Comparison of ENCODE assay signal across 31 cellular contexts in the genomic region with DNA sequence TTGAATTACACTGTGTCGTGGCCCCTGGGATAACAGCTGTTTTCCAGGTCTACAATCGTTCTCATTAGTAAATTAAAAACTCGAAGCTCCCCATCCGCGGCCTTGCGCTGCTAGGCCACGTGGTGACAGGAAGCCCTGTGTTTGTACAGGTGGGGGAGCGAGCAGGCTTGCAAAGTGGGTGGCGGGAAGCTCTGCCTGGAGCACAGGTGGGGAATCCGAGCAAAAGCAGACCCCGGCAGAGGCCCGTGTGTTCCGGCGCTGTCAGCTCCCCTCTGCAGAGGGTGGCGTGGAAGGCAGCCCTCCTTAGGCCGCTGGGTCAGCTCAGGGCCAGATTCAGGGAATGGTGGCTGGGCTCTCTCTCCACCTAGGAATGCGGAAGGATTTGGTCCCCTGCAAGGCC.
"Had no signal": no experiment of that assay in that cellular context is flagged by ENCODE, and none has a peak within 500 bp of the region (broad histone marks: within the 10 kb centered on the region; RNA-seq: fewer than 3 reads in every experiment).

No MANE protein-coding gene starts in this region.

- H3K79me2 ChIP-seq: parathyroid adenoma had no signal

- H3K4me1 ChIP-seq: ascending aorta, gastrocnemius medialis, parathyroid adenoma, psoas muscle, stomach, thyroid gland, upper lobe of left lung had no signal

- H3K9ac ChIP-seq: neural progenitor cell, parathyroid adenoma had no signal

- H3K9me3 Mint-ChIP-seq: activated naive CD4-positive, alpha-beta T cell treated with anti-CD3 and anti-CD28 coated beads for 36 hours; effector memory CD8-positive, alpha-beta T cell; neural progenitor cell had no signal

- H3K36me3 ChIP-seq: adrenal gland, gastrocnemius medialis, neural progenitor cell, thyroid gland, upper lobe of left lung had no signal

- DNase-seq: activated CD4-positive, alpha-beta T cell treated with anti-CD3 and anti-CD28 coated beads for 36 hours; activated CD4-positive, alpha-beta T cell treated with anti-CD3 and anti-CD28 coated beads, Interleukin-2, amount 50 U/mL, for 4 hours; activated CD4-positive, CD25-positive, alpha-beta regulatory T cell; activated effector memory CD4-positive, alpha-beta T cell treated with anti-CD3 and anti-CD28 coated beads, Interleukin-2, amount 50 U/mL, for 16 hours; activated naive CD4-positive, alpha-beta T cell treated with anti-CD3 and anti-CD28 coated beads for 36 hours; activated naive CD8-positive, alpha-beta T cell treated with anti-CD3 and anti-CD28 coated beads for 36 hours; cortex of kidney; effector memory CD8-positive, alpha-beta T cell; erythroblast; gastrocnemius medialis; glutamatergic neuron; hippocampal formation; immature natural killer cell; kidney; left colon; natural killer cell; occipital lobe; psoas muscle; stimulated activated CD4-positive, alpha-beta T cell treated with anti-CD3 and anti-CD28 coated beads, Interleukin-15, amount 100 ng/mL, for 24 hours; stimulated activated CD4-positive, alpha-beta T cell treated with anti-CD3 and anti-CD28 coated beads, Interleukin-2, amount 100 ng/mL, for 24 hours; stimulated activated naive B cell treated with anti-CD40 and anti-IgM and Interleukin-4, amounts not matched to agents 10 μg/mL and 1 μg/mL and 100 μg/mL, for 72 hours; stomach; thyroid gland had no signal

- ATAC-seq: activated CD4-positive, alpha-beta T cell treated with anti-CD3 and anti-CD28 coated beads for 36 hours; effector memory CD8-positive, alpha-beta T cell; gastrocnemius medialis; left colon; natural killer cell; psoas muscle; stimulated activated naive B cell treated with anti-CD40 and anti-IgM and Interleukin-4, amounts not matched to agents 10 μg/mL and 1 μg/mL and 100 μg/mL, for 72 hours had no signal

- H3K4me3 Mint-ChIP-seq: activated CD4-positive, alpha-beta T cell treated with anti-CD3 and anti-CD28 coated beads for 36 hours; activated naive CD4-positive, alpha-beta T cell treated with anti-CD3 and anti-CD28 coated beads for 36 hours; activated naive CD8-positive, alpha-beta T cell treated with anti-CD3 and anti-CD28 coated beads for 36 hours; brain; effector memory CD8-positive, alpha-beta T cell; immature natural killer cell; natural killer cell; neural progenitor cell; stimulated activated naive B cell treated with anti-CD40 and anti-IgM and Interleukin-4, amounts not matched to agents 10 μg/mL and 1 μg/mL and 100 μg/mL, for 72 hours; T-helper 2 cell treated with Interferon-gamma antibody and Interleukin-4, amounts not matched to agents 5 μg/mL and 100 μg/mL, for 36 hours had no signal

- H3K9me3 ChIP-seq: adrenal gland, ascending aorta, gastrocnemius medialis, psoas muscle, stomach, thyroid gland, upper lobe of left lung had no signal

- H3K4me1 Mint-ChIP-seq: activated CD4-positive, alpha-beta T cell treated with anti-CD3 and anti-CD28 coated beads for 36 hours; immature natural killer cell; neural progenitor cell had no signal

- H2AFZ ChIP-seq: neural progenitor cell, parathyroid adenoma had no signal

- H3K27ac Mint-ChIP-seq: activated CD4-positive, alpha-beta T cell treated with anti-CD3 and anti-CD28 coated beads for 36 hours; activated naive CD4-positive, alpha-beta T cell treated with anti-CD3 and anti-CD28 coated beads for 36 hours; activated naive CD8-positive, alpha-beta T cell treated with anti-CD3 and anti-CD28 coated beads for 36 hours; brain; effector memory CD8-positive, alpha-beta T cell; immature natural killer cell; natural killer cell; neural progenitor cell; stimulated activated naive B cell treated with anti-CD40 and anti-IgM and Interleukin-4, amounts not matched to agents 10 μg/mL and 1 μg/mL and 100 μg/mL, for 72 hours; T-helper 2 cell treated with Interferon-gamma antibody and Interleukin-4, amounts not matched to agents 5 μg/mL and 100 μg/mL, for 36 hours had no signal

- H3K27me3 ChIP-seq: adrenal gland, ascending aorta, cardiac muscle cell, gastrocnemius medialis, neural progenitor cell, stomach, thyroid gland, upper lobe of left lung had no signal

- H3K4me2 ChIP-seq: neural progenitor cell had no signal

- H3K36me3 Mint-ChIP-seq: natural killer cell had no signal

- H3K27ac ChIP-seq: ascending aorta, cardiac muscle cell, gastrocnemius medialis, neural progenitor cell, parathyroid adenoma, psoas muscle, stomach, thyroid gland, upper lobe of left lung had no signal

- H3K27me3 Mint-ChIP-seq: activated CD4-positive, alpha-beta T cell treated with anti-CD3 and anti-CD28 coated beads for 36 hours; activated naive CD8-positive, alpha-beta T cell treated with anti-CD3 and anti-CD28 coated beads for 36 hours; brain; stimulated activated naive B cell treated with anti-CD40 and anti-IgM and Interleukin-4, amounts not matched to agents 10 μg/mL and 1 μg/mL and 100 μg/mL, for 72 hours had no signal

- H3K4me3 ChIP-seq: adrenal gland, ascending aorta, cardiac muscle cell, gastrocnemius medialis, neural progenitor cell, psoas muscle, stomach, thyroid gland, upper lobe of left lung had no signal
